ENCODE assay signal across 8 cellular contexts in genomic region chr12:6792522-6793201, GRCh38.
DNase-seq lines count a peak whose midpoint lies in the region; ATAC-seq lines count a peak whose summit lies in the region.

No MANE protein-coding gene starts in this region.

- in situ Hi-C loops in HAP-1 (cut with MboI; ENCODE audit: low sequenced_read_pairs): no loop called here

- no peaks in the 10 kb centered on the region for H3K9me3 ChIP-seq in HAP-1

- peaks cover 5% of the 10 kb centered on the region; the same call in 1 of the 2 replicates for H3K27me3 ChIP-seq in HAP-1 (ENCODE audit: low read depth)

- no peaks in the 10 kb centered on the region for H3K4me1 ChIP-seq in HAP-1

- no peak for ATAC-seq in GM21526 (IDR thresholded peaks at IDR 0.05; ENCODE audit: low FRiP score, unreplicated experiment)
- ATAC-seq in HG03457 (IDR thresholded peaks at IDR 0.05; ENCODE audit: unreplicated experiment): no peak

- no peaks in the 10 kb centered on the region for H3K36me3 ChIP-seq in HAP-1 (replicated peaks)

- H3K27ac ChIP-seq in angular gyrus (ENCODE audit: low read depth, low read length): peak overlapping the region; percentile 78

- DNase-seq in CD1c-positive myeloid dendritic cell (ENCODE audit: extremely low spot score) (peak; percentile 82), NCI-H2227 treated with DMSO at 0.1 percent for 48 hours (lab: John Stamatoyannopoulos, UW) (peak; percentile 19), middle frontal gyrus (ENCODE audit: extremely low spot score, low spot score) (peak; percentile 7), HAP-1 (ENCODE audit: low spot score in 2 of 2) (no peak), OCI-M2 (lab: John Stamatoyannopoulos, UW; ENCODE audit: unreplicated experiment) (no peak)

- H3K4me3 ChIP-seq in HAP-1: no peak overlapping the region

Comparison
In these comparisons a context has a peak if more than half of its experiments do, and no peak if none do; other contexts are left out.
1. DNase-seq: peak in CD1c-positive myeloid dendritic cell (single experiment), NCI-H2227 treated with DMSO at 0.1 percent for 48 hours (single experiment) and middle frontal gyrus (single experiment); none in HAP-1 (0 of 2) and OCI-M2 (single experiment).